13 cellular contexts compared by ENCODE assay signal in genomic region chr2:240137596-240138274, GRCh38. TPM values are rescaled to one million over a fixed set of nuclear protein-coding genes. Genes with fewer than 3 reads are reported as not detected.
A peak's percentile ranks its signal among the peaks of the same experiment; 100 is the strongest.
DNase-seq lines count a peak whose midpoint lies in the region; ATAC-seq and TF ChIP-seq lines count a peak whose summit lies in the region.
"Had no signal": no experiment of that assay in that cellular context is flagged by ENCODE, and none has a peak within 500 bp of the region (broad histone marks: within the 10 kb centered on the region; RNA-seq: fewer than 3 reads in every experiment).

No MANE protein-coding gene starts in this region.

- no peaks in the 10 kb centered on the region for H3K27me3 Mint-ChIP-seq in activated T-helper 17 cell treated with anti-CD3 and anti-CD28 coated beads, Interleukin-2, amount 50 U/mL, for 72 hours
- peaks cover 0 to 4% (median 0%) of the 10 kb centered on the region in 5 donors for H3K27me3 Mint-ChIP-seq in naive thymus-derived CD4-positive, alpha-beta T cell
- peaks cover 22% of the 10 kb centered on the region for H3K27me3 Mint-ChIP-seq in type B pancreatic cell

- H3K27me3 ChIP-seq in heart right ventricle: peaks cover 0 to 14% (median 7%) of the 10 kb centered on the region in 7 donors
- no peaks in the 10 kb centered on the region for H3K27me3 ChIP-seq in naive thymus-derived CD4-positive, alpha-beta T cell (ENCODE audit: control insufficient read depth in 2 of 2, insufficient read depth in 2 of 2, low read length in 2 of 2)
- peaks cover 23% of the 10 kb centered on the region for H3K27me3 ChIP-seq in WERI-Rb-1 (ENCODE audit: insufficient read depth, low read depth, severe bottlenecking)
- H3K27me3 ChIP-seq: dorsolateral prefrontal cortex had no signal

- CTCF ChIA-PET in naive thymus-derived CD4-positive, alpha-beta T cell (lab: Charles Lee): interaction anchor here (0.9 to 1.4 kb wide), 2 partner anchors 74 to 76 kb away, joined by 3 to 8 read pairs; no protein-coding TSS in a partner anchor

- H3K36me3 Mint-ChIP-seq in activated T-helper 17 cell treated with anti-CD3 and anti-CD28 coated beads, Interleukin-2, amount 50 U/mL, for 72 hours (ENCODE audit: low read depth): peaks cover 26% of the 10 kb centered on the region
- H3K36me3 Mint-ChIP-seq in naive thymus-derived CD4-positive, alpha-beta T cell: peaks cover 0 to 7% (median 0%) of the 10 kb centered on the region in 5 donors
- peaks cover 3% of the 10 kb centered on the region for H3K36me3 Mint-ChIP-seq in type B pancreatic cell

- H3K9me3 Mint-ChIP-seq in activated T-helper 17 cell treated with anti-CD3 and anti-CD28 coated beads, Interleukin-2, amount 50 U/mL, for 72 hours: no peaks in the 10 kb centered on the region
- peaks cover 0 to 3% (median 0%) of the 10 kb centered on the region in 11 donors for H3K9me3 Mint-ChIP-seq in naive thymus-derived CD4-positive, alpha-beta T cell
- H3K9me3 Mint-ChIP-seq in type B pancreatic cell: no peaks in the 10 kb centered on the region

- H3K4me3 ChIP-seq in heart right ventricle (no peak overlapping the region), WERI-Rb-1 (ENCODE audit: low read depth, low read length) (no peak overlapping the region)
- no peak overlapping the region for H3K4me3 ChIP-seq in naive thymus-derived CD4-positive, alpha-beta T cell (ENCODE audit: low read length)
- H3K4me3 ChIP-seq: lung had no signal

- TF ChIP-seq CTCF in heart right ventricle (IDR thresholded peaks at IDR 0.05): no peak
- no peak for TF ChIP-seq CTCF in type B pancreatic cell (conservative IDR thresholded peaks at IDR 0.05)
- TF ChIP-seq CTCF in WERI-Rb-1 (IDR thresholded peaks at IDR 0.05; ENCODE audit: low read depth, low read length): no peak

- 90 to 92% methylated on average over 19 of the region's 19 CpGs for WGBS in heart right ventricle, 2 donors

- peak overlapping the region; percentile 97 for H3K4me3 Mint-ChIP-seq in activated T-helper 17 cell treated with anti-CD3 and anti-CD28 coated beads, Interleukin-2, amount 50 U/mL, for 72 hours
- H3K4me3 Mint-ChIP-seq in naive thymus-derived CD4-positive, alpha-beta T cell: peak overlapping the region; percentile 6 to 97 (median 92)
- H3K4me3 Mint-ChIP-seq in type B pancreatic cell: peak overlapping the region; percentile 64

- H3K27ac Mint-ChIP-seq in activated T-helper 17 cell treated with anti-CD3 and anti-CD28 coated beads, Interleukin-2, amount 50 U/mL, for 72 hours: peak overlapping the region; percentile 8
- peak overlapping the region in 4 of 9 donors; percentile 49 to 88 (median 74) for H3K27ac Mint-ChIP-seq in naive thymus-derived CD4-positive, alpha-beta T cell
- no peak overlapping the region for H3K27ac Mint-ChIP-seq in type B pancreatic cell

- POLR2A ChIA-PET in naive thymus-derived CD4-positive, alpha-beta T cell (lab: Charles Lee): no interaction called here

- intact Hi-C loops in Right ventricle myocardium inferior (cut with DNase I) (no loop called here), heart right ventricle (cut with DNase I) (no loop called here)
- intact Hi-C loops in naive thymus-derived CD4-positive, alpha-beta T cell (cut with micrococcal nuclease): loop anchor here (2.0 to 5.0 kb wide), 4 partner anchors 297 to 870 kb away; partner anchors contain the start of genes HDAC4 (in 2 of the 2) and GPC1 (in 1 of the 2)

- DNase-seq in Right ventricle myocardium inferior (ENCODE audit: missing footprints) (peak; percentile 56), heart right ventricle (no peak), type B pancreatic cell (ENCODE audit: extremely low spot score, unreplicated experiment) (peak; percentile 62), anterior cingulate cortex (lab: John Stamatoyannopoulos, UW) (no peak), HCEC 1CT (no peak), WERI-Rb-1 (no peak)
- DNase-seq in naive thymus-derived CD4-positive, alpha-beta T cell: no peak
- DNase-seq: MM.1S, SHP77, trophoblast cell had no signal

- peaks cover 8 to 22% (median 19%) of the 10 kb centered on the region in 9 donors for H3K4me1 ChIP-seq in heart right ventricle
- peaks cover 17 to 18% of the 10 kb centered on the region in 2 donors for H3K4me1 ChIP-seq in naive thymus-derived CD4-positive, alpha-beta T cell (ENCODE audit: control insufficient read depth in 2 of 2, insufficient read depth in 2 of 2, low read length in 2 of 2)

- peaks cover 0 to 14% (median 9%) of the 10 kb centered on the region in 9 donors for H3K36me3 ChIP-seq in heart right ventricle
- peaks cover 0 to 23% (median 0%) of the 10 kb centered on the region in 3 experiments for H3K36me3 ChIP-seq in naive thymus-derived CD4-positive, alpha-beta T cell (ENCODE audit: control insufficient read depth in 2 of 3, insufficient read depth in 3 of 3, low read length in 3 of 3)
- H3K36me3 ChIP-seq in WERI-Rb-1: peaks cover 11% of the 10 kb centered on the region

- ATAC-seq in Right ventricle myocardium inferior (no peak), heart right ventricle (no peak)
- no peak for ATAC-seq in activated T-helper 17 cell treated with anti-CD3 and anti-CD28 coated beads, Interleukin-2, amount 50 U/mL, for 72 hours (replicated peaks)
- no peak for ATAC-seq in naive thymus-derived CD4-positive, alpha-beta T cell

- no peak overlapping the region for H3K27ac ChIP-seq in heart right ventricle
- H3K27ac ChIP-seq in naive thymus-derived CD4-positive, alpha-beta T cell (ENCODE audit: low read depth, low read length): no peak overlapping the region
- no peak overlapping the region for H3K27ac ChIP-seq in WERI-Rb-1

- H3K4me1 Mint-ChIP-seq in activated T-helper 17 cell treated with anti-CD3 and anti-CD28 coated beads, Interleukin-2, amount 50 U/mL, for 72 hours: peaks cover 10% of the 10 kb centered on the region
- peaks cover 19 to 32% (median 28%) of the 10 kb centered on the region in 7 donors for H3K4me1 Mint-ChIP-seq in naive thymus-derived CD4-positive, alpha-beta T cell
- H3K4me1 Mint-ChIP-seq in type B pancreatic cell (ENCODE audit: unreplicated experiment): peaks cover 13% of the 10 kb centered on the region

- no peaks in the 10 kb centered on the region for H3K9me3 ChIP-seq in heart right ventricle
- no peaks in the 10 kb centered on the region for H3K9me3 ChIP-seq in naive thymus-derived CD4-positive, alpha-beta T cell (ENCODE audit: control insufficient read depth in 2 of 3, low read length in 3 of 3)
- H3K9me3 ChIP-seq in WERI-Rb-1 (ENCODE audit: severe bottlenecking): no peaks in the 10 kb centered on the region

RNA-seq across cellular contexts. Expression of gene COPS9, which starts 1.6 kb away (rescaled TPM):
- total RNA-seq in Right ventricle myocardium inferior (220 TPM), heart right ventricle (100 to 1,000 TPM; 135 to 229 (median 165) TPM), type B pancreatic cell (ENCODE audit: low replicate concordance) (131 and 156 TPM in 2 replicates)
- polyA plus RNA-seq in heart right ventricle: 100 to 1,000 TPM; 291 to 495 TPM
- 100 to 1,000 TPM in 1 of 2 donors, 10 to 100 TPM in 1; 57.4 to 151 TPM for total RNA-seq in activated T-helper 17 cell treated with anti-CD3 and anti-CD28 coated beads, Interleukin-2, amount 50 U/mL, for 72 hours
- total RNA-seq in naive thymus-derived CD4-positive, alpha-beta T cell: 100 to 1,000 TPM in 1 of 5 experiments, 10 to 100 TPM in 4; 53.7 to 106 (median 71.8) TPM
- polyA plus RNA-seq in naive thymus-derived CD4-positive, alpha-beta T cell: 100 to 1,000 TPM; 264 to 297 TPM

RNA-seq across cellular contexts. Expression of gene OTOS, which starts 2.7 kb away (rescaled TPM):
- not detected for total RNA-seq in Right ventricle myocardium inferior
- not detected for total RNA-seq in heart right ventricle
- not detected for polyA plus RNA-seq in heart right ventricle
- not detected for total RNA-seq in activated T-helper 17 cell treated with anti-CD3 and anti-CD28 coated beads, Interleukin-2, amount 50 U/mL, for 72 hours
- not detected for total RNA-seq in naive thymus-derived CD4-positive, alpha-beta T cell
- not detected for polyA plus RNA-seq in naive thymus-derived CD4-positive, alpha-beta T cell
- total RNA-seq in type B pancreatic cell (ENCODE audit: low replicate concordance): not detected in 2 replicates
- total RNA-seq: lung had no signal
- polyA plus RNA-seq: lung had no signal

Comparison
In these comparisons a context has a peak if more than half of its experiments do, and no peak if none do; other contexts are left out.
1. DNase-seq: peak in Right ventricle myocardium inferior (single experiment) and type B pancreatic cell (single experiment); none in heart right ventricle (0 of 2), naive thymus-derived CD4-positive, alpha-beta T cell (0 of 9), anterior cingulate cortex (0 of 58), HCEC 1CT (single experiment) and WERI-Rb-1 (single experiment).
2. intact Hi-C loops: an anchor here in naive thymus-derived CD4-positive, alpha-beta T cell (2.0 to 5.0 kb wide); none called in Right ventricle myocardium inferior and heart right ventricle.
3. Peak in every context shown above with its lines, with median percentiles within 50 percentile points of each other: H3K4me3 Mint-ChIP-seq.